2 cellular contexts compared by ENCODE assay signal in genomic region chr10:94639902-94640301, GRCh38.
TF ChIP-seq lines count a peak whose summit lies in the region.

No MANE protein-coding gene starts in this region.

TF ChIP-seq in GM23338, 12 proteins besides CTCF, POLR2A, EP300 and RAD21:
- TF ChIP-seq ZNF331 (CRISPR knock-in tag; IDR thresholded peaks at IDR 0.05; ENCODE audit: low read depth) = no peak
- no peak for TF ChIP-seq POLR2AphosphoS5 (IDR thresholded peaks at IDR 0.05; ENCODE audit: low read depth)
- no peak for TF ChIP-seq NANOG (IDR thresholded peaks at IDR 0.05; ENCODE audit: borderline replicate concordance)
- TF ChIP-seq CREB1 (CRISPR knock-in tag; IDR thresholded peaks at IDR 0.05; ENCODE audit: low read depth) = no peak
- TF ChIP-seq REST (IDR thresholded peaks at IDR 0.05; ENCODE audit: unreplicated experiment) = no peak
- no peak for TF ChIP-seq JUNB (IDR thresholded peaks at IDR 0.05; ENCODE audit: unreplicated experiment)
- no peak for TF ChIP-seq ETS1 (IDR thresholded peaks at IDR 0.05)
- no peak for TF ChIP-seq STAT1 (IDR thresholded peaks at IDR 0.05; ENCODE audit: unreplicated experiment)
- TF ChIP-seq EZH2 (IDR thresholded peaks at IDR 0.05; ENCODE audit: low read depth, unreplicated experiment) = no peak
- no peak for TF ChIP-seq EZH2phosphoT487 (IDR thresholded peaks at IDR 0.05; ENCODE audit: unreplicated experiment)
- TF ChIP-seq ZNF462 (CRISPR knock-in tag; IDR thresholded peaks at IDR 0.05) = no peak
- no peak for TF ChIP-seq ZNF114 (CRISPR knock-in tag; IDR thresholded peaks at IDR 0.05)

TF ChIP-seq in H1, 55 proteins besides CTCF, POLR2A, EP300 and RAD21:
- TF ChIP-seq CBX5 (IDR thresholded peaks at IDR 0.05; ENCODE audit: low read depth, low read length) (no peak), SUZ12 (IDR thresholded peaks at IDR 0.05; ENCODE audit: low read length) (no peak), TAF7 (optimal IDR thresholded peaks at IDR 0.05; ENCODE audit: borderline replicate concordance, low read depth, low read length) (no peak), TCF12 (IDR thresholded peaks at IDR 0.05; ENCODE audit: low read depth, low read length) (no peak), YY1 (IDR thresholded peaks at IDR 0.05; ENCODE audit: low read depth, low read length) (no peak), SIN3A (conservative IDR thresholded peaks at IDR 0.05 in 1 of 2, IDR thresholded peaks at IDR 0.05 in 1 of 2; ENCODE audit: low read depth in 1 of 2, low read length in 2 of 2) (no peak), EZH2 (IDR thresholded peaks at IDR 0.05; ENCODE audit: low read depth, low read length, severe bottlenecking) (no peak), TBP (IDR thresholded peaks at IDR 0.05; ENCODE audit: low read depth, low read length) (no peak), ATF3 (IDR thresholded peaks at IDR 0.05; ENCODE audit: insufficient read depth, low read depth, low read length) (no peak), POU5F1 (IDR thresholded peaks at IDR 0.05; ENCODE audit: low read depth, low read length) (no peak), RXRA (IDR thresholded peaks at IDR 0.05; ENCODE audit: insufficient read depth, low read depth, low read length) (no peak), CREB1 (IDR thresholded peaks at IDR 0.05) (no peak), HDAC2 (IDR thresholded peaks at IDR 0.05; ENCODE audit: borderline replicate concordance in 1 of 2, low read depth in 2 of 2, low read length in 2 of 2) (no peak)
